Comparison of ENCODE assay signal across 10 cellular contexts in genomic region chr18:58867281-58867961, GRCh38. TPM values are rescaled to one million over a fixed set of nuclear protein-coding genes. Genes with fewer than 3 reads are reported as not detected.
DNase-seq lines count a peak whose midpoint lies in the region; ATAC-seq and TF ChIP-seq lines count a peak whose summit lies in the region.
"Had no signal": no experiment of that assay in that cellular context is flagged by ENCODE, and none has a peak within 500 bp of the region (broad histone marks: within the 10 kb centered on the region; RNA-seq: fewer than 3 reads in every experiment).

No MANE protein-coding gene starts in this region.

- H3F3A ChIP-seq in GM23248 (ENCODE audit: insufficient read depth): peaks cover 21% of the 10 kb centered on the region; the same call in 1 of the 2 replicates

- no peak overlapping the region for H3K4me3 Mint-ChIP-seq in activated CD4-positive, alpha-beta T cell treated with anti-CD3 and anti-CD28 coated beads for 36 hours

- H3K36me3 ChIP-seq in GM23248 (ENCODE audit: low read depth) (peaks cover 20% of the 10 kb centered on the region), iPS-15b (ENCODE audit: control insufficient read depth, insufficient read depth, low read length) (peaks cover 34% of the 10 kb centered on the region), right lobe of liver (no peaks in the 10 kb centered on the region)

- DNase-seq in GM23248: peak; percentile 45
- DNase-seq in astrocyte of the cerebellum (ENCODE audit: low read depth): peak; percentile 62
- DNase-seq in substantia nigra (lab: John Stamatoyannopoulos, UW): peak in 8 of 49 donors; percentile 15 to 53 (median 22)
- DNase-seq in NCI-H187 treated with DMSO at 0.1 percent for 48 hours (lab: John Stamatoyannopoulos, UW): no peak
- no peak for DNase-seq in Ammon's horn (ENCODE audit: low spot score)
- DNase-seq in activated CD4-positive, alpha-beta T cell treated with anti-CD3 and anti-CD28 coated beads for 36 hours: no peak
- no peak for DNase-seq in right lobe of liver
- DNase-seq: Kasumi-1; stimulated activated naive CD4-positive, alpha-beta T cell treated with Interleukin-2 at 50 U/mL for 16 hours had no signal

- H3K4me1 Mint-ChIP-seq in activated CD4-positive, alpha-beta T cell treated with anti-CD3 and anti-CD28 coated beads for 36 hours: peaks cover 5% of the 10 kb centered on the region

- H3K79me2 ChIP-seq in GM23248 (ENCODE audit: insufficient read depth): peaks cover 84% of the 10 kb centered on the region

- H3K4me2 ChIP-seq in GM23248 (ENCODE audit: unreplicated experiment): peak overlapping the region; percentile 82

- no peaks in the 10 kb centered on the region for H4K20me1 ChIP-seq in GM23248 (ENCODE audit: insufficient read depth)

- in situ Hi-C loops in GM23248 (cut with MboI) (no loop called here), astrocyte of the cerebellum (cut with HindIII; ENCODE audit: low sequenced_read_pairs) (no loop called here)

- no peak overlapping the region for H3K27ac Mint-ChIP-seq in activated CD4-positive, alpha-beta T cell treated with anti-CD3 and anti-CD28 coated beads for 36 hours

- TF ChIP-seq CTCF in astrocyte of the cerebellum (IDR thresholded peaks at IDR 0.05; ENCODE audit: low read depth, low read length, missing control alignments) (no peak), right lobe of liver (IDR thresholded peaks at IDR 0.05) (no peak)

- no peaks in the 10 kb centered on the region for H3K9me3 Mint-ChIP-seq in activated CD4-positive, alpha-beta T cell treated with anti-CD3 and anti-CD28 coated beads for 36 hours (ENCODE audit: low read depth)

- H3K9me3 ChIP-seq in GM23248 (ENCODE audit: low read depth): no peaks in the 10 kb centered on the region
- H3K9me3 ChIP-seq in iPS-15b (ENCODE audit: control insufficient read depth, insufficient read depth, low read length): no peaks in the 10 kb centered on the region
- H3K9me3 ChIP-seq in right lobe of liver: no peaks in the 10 kb centered on the region

- ATAC-seq in activated CD4-positive, alpha-beta T cell treated with anti-CD3 and anti-CD28 coated beads for 36 hours: no peak
- ATAC-seq in right lobe of liver: no peak

- peaks cover 7% of the 10 kb centered on the region for H3K36me3 Mint-ChIP-seq in activated CD4-positive, alpha-beta T cell treated with anti-CD3 and anti-CD28 coated beads for 36 hours (ENCODE audit: low read depth)

- WGBS in GM23248 (ENCODE audit: low coverage in 1 of 2, low lambda C conversion rate in 2 of 2, missing lambda C conversion rate in 2 of 2), 2 experiments: 23 to 25% methylated on average over 10 of the region's 10 CpGs
- WGBS in right lobe of liver (ENCODE audit: insufficient coverage, low coverage, low lambda C conversion rate, missing lambda C conversion rate): 64% methylated on average over 6 of the region's 10 CpGs

- intact Hi-C loops in activated CD4-positive, alpha-beta T cell treated with anti-CD3 and anti-CD28 coated beads for 36 hours (cut with DNase I, micrococcal nuclease): no loop called here
- intact Hi-C loops in right lobe of liver (cut with DNase I): no loop called here

- TF ChIP-seq POLR2A in right lobe of liver (IDR thresholded peaks at IDR 0.05): no peak

- peak overlapping the region; percentile 58 for H3K4me3 ChIP-seq in GM23248
- peak overlapping the region; percentile 10 for H3K4me3 ChIP-seq in astrocyte of the cerebellum (ENCODE audit: low read depth, low read length)
- H3K4me3 ChIP-seq in iPS-15b (ENCODE audit: low read depth, low read length): peak overlapping the region; percentile 35
- H3K4me3 ChIP-seq in right lobe of liver: no peak overlapping the region

- H3K4me1 ChIP-seq in GM23248 (ENCODE audit: insufficient read depth) (peaks cover 56% of the 10 kb centered on the region), iPS-15b (ENCODE audit: control insufficient read depth, insufficient read depth, low read length) (peaks cover 39% of the 10 kb centered on the region), right lobe of liver (peaks cover 0 to 2% (median 0%) of the 10 kb centered on the region in 4 donors)

- H3K9ac ChIP-seq in GM23248 (peak overlapping the region; percentile 95), iPS-15b (ENCODE audit: low read depth, low read length) (no peak overlapping the region)

- peaks cover 43% of the 10 kb centered on the region for H3K27me3 Mint-ChIP-seq in activated CD4-positive, alpha-beta T cell treated with anti-CD3 and anti-CD28 coated beads for 36 hours

- no peaks in the 10 kb centered on the region for H3K9me2 ChIP-seq in GM23248 (ENCODE audit: insufficient read depth)

- POLR2A ChIA-PET in activated CD4-positive, alpha-beta T cell treated with anti-CD3 and anti-CD28 coated beads for 36 hours (lab: Charles Lee): interaction anchor here (0.6 to 1.0 kb wide), 2 partner anchors 14 to 410 kb away, joined by 3 read pairs; no protein-coding TSS in a partner anchor

- H3K27ac ChIP-seq in GM23248: peak overlapping the region; percentile 89
- H3K27ac ChIP-seq in substantia nigra (ENCODE audit: low read depth, low read length, poor library complexity, severe bottlenecking): peak overlapping the region; percentile 91
- H3K27ac ChIP-seq in right lobe of liver: no peak overlapping the region

- H3K27me3 ChIP-seq in GM23248 (replicated peaks; ENCODE audit: insufficient read depth) (no peaks in the 10 kb centered on the region), iPS-15b (ENCODE audit: control insufficient read depth, insufficient read depth, low read length) (no peaks in the 10 kb centered on the region), right lobe of liver (no peaks in the 10 kb centered on the region)

- H2AFZ ChIP-seq in GM23248: peak overlapping the region; percentile 26

- CTCF ChIA-PET in activated CD4-positive, alpha-beta T cell treated with anti-CD3 and anti-CD28 coated beads for 36 hours (lab: Charles Lee): no interaction called here

RNA-seq across cellular contexts. Expression of gene ZNF532, which starts 2.7 kb away (rescaled TPM):
- 19.0 and 31.9 TPM in 2 replicates for total RNA-seq in GM23248 (2014; rRNA removed; shearing (Covaris generic))
- polyA plus RNA-seq in GM23248 (2016; fragmentation: Nextera tagmentation; extraction: Ambion mirVana): 13.2 and 14.3 TPM in 2 replicates
- 10 to 100 TPM in 1 of 2 experiments, 1 to 10 TPM in 1; 7.7 to 11.3 TPM for total RNA-seq in activated CD4-positive, alpha-beta T cell treated with anti-CD3 and anti-CD28 coated beads for 36 hours
- total RNA-seq in right lobe of liver: 1 to 10 TPM; 2.0 to 6.4 (median 3.2) TPM

Comparison
In these comparisons a context has a peak if more than half of its experiments do, and no peak if none do; other contexts are left out.
1. DNase-seq: peak in GM23248 (single experiment) and astrocyte of the cerebellum (single experiment); none in NCI-H187 treated with DMSO at 0.1 percent for 48 hours (single experiment), Ammon's horn (single experiment), activated CD4-positive, alpha-beta T cell treated with anti-CD3 and anti-CD28 coated beads for 36 hours (single experiment) and right lobe of liver (0 of 3).
2. H3K27ac ChIP-seq: peak in GM23248 (single experiment) and substantia nigra (single experiment); none in right lobe of liver (0 of 3).
3. H3K4me3 ChIP-seq: peak in GM23248 (single experiment), astrocyte of the cerebellum (single experiment) and iPS-15b (single experiment); none in right lobe of liver (0 of 3).